25 cellular contexts compared by ENCODE assay signal in genomic region chr11:23554002-23554401, GRCh38.
DNase-seq lines count a peak whose midpoint lies in the region; ATAC-seq and TF ChIP-seq lines count a peak whose summit lies in the region.
"Had no signal": no experiment of that assay in that cellular context is flagged by ENCODE, and none has a peak within 500 bp of the region (broad histone marks: within the 10 kb centered on the region; RNA-seq: fewer than 3 reads in every experiment).

No MANE protein-coding gene starts in this region.

- H3K79me2 ChIP-seq in PC-9 (ENCODE audit: low read depth) = no peaks in the 10 kb centered on the region

- H3K4me1 ChIP-seq in PC-9 (replicated peaks; ENCODE audit: insufficient read depth) (no peaks in the 10 kb centered on the region), vagina (no peaks in the 10 kb centered on the region)
- H3K4me1 ChIP-seq: esophagus muscularis mucosa, gastroesophageal sphincter, thyroid gland had no signal

- H2AFZ ChIP-seq in PC-9 = no peak overlapping the region

- CTCF ChIA-PET in PC-9 (lab: Charles Lee) = no interaction called here

- H3K4me3 ChIP-seq in PC-9 (no peak overlapping the region), choroid plexus epithelial cell (ENCODE audit: low read depth, low read length) (no peak overlapping the region), vagina (no peak overlapping the region)
- H3K4me3 ChIP-seq: esophagus muscularis mucosa, gastroesophageal sphincter, thyroid gland had no signal

- no peak for TF ChIP-seq POLR2A in vagina (IDR thresholded peaks at IDR 0.05)

- H3F3A ChIP-seq in PC-9 (ENCODE audit: insufficient read depth, low read depth) = no peaks in the 10 kb centered on the region

- POLR2A ChIA-PET in PC-9 (lab: Charles Lee; ENCODE audit: unreplicated experiment) = no interaction called here

- H3K36me3 ChIP-seq in PC-9 (ENCODE audit: low read depth) (no peaks in the 10 kb centered on the region), vagina (no peaks in the 10 kb centered on the region)
- H3K36me3 ChIP-seq: esophagus muscularis mucosa, gastroesophageal sphincter, thyroid gland had no signal

- H3K27ac ChIP-seq in PC-9 = no peak overlapping the region
- H3K27ac ChIP-seq in vagina = no peak overlapping the region
- H3K27ac ChIP-seq: esophagus muscularis mucosa, gastroesophageal sphincter, RWPE1, thyroid gland had no signal

- BruUV-seq in PC-9 (replicated peaks; lab: Mats Ljungman, UMichigan) = no TSS peak

- peak; percentile 15 for DNase-seq in ELR (ENCODE audit: low read depth)
- DNase-seq in PC-9 = no peak
- DNase-seq in choroid plexus epithelial cell (ENCODE audit: low read depth) = peak; percentile 6
- peak; percentile 7 for DNase-seq in renal cortical epithelial cell (ENCODE audit: low read depth)
- DNase-seq in cerebellar cortex (ENCODE audit: low spot score) = no peak
- DNase-seq in vagina (ENCODE audit: extremely low spot score in 2 of 2) = no peak
- DNase-seq: activated CD4-positive, alpha-beta T cell treated with anti-CD3 and anti-CD28 coated beads for 1 hour; activated naive CD4-positive, alpha-beta T cell treated with Interleukin-2 at 50 U/mL for 16 hours; activated T-cell treated with anti-CD3 and anti-CD28 coated beads, Interleukin-2, amount 50 U/mL, for 4 hours; amygdala; central memory CD4-positive, alpha-beta T cell; mesendoderm; naive B cell; NCI-H1105 treated with DMSO at 0.1 percent for 48 hours; NCI-H2081; NK-92 treated with Interleukin-12 subunit alpha and Interleukin-12 subunit beta, amount 100 ng/mL, for 24 hours; occipital lobe; retina; stimulated activated CD4-positive, alpha-beta T cell treated with anti-CD3 and anti-CD28 coated beads, Interleukin-2, amount 100 ng/mL, for 48 hours; stimulated activated naive CD4-positive, alpha-beta T cell; thyroid gland had no signal

- ATAC-seq in HG02840 (IDR thresholded peaks at IDR 0.05; ENCODE audit: low FRiP score, unreplicated experiment) = no peak
- ATAC-seq: activated T-cell treated with anti-CD3 and anti-CD28 coated beads, Interleukin-2, amount 50 U/mL, for 4 hours; gastroesophageal sphincter had no signal

- intact Hi-C loops in PC-9 (cut with micrococcal nuclease; ENCODE audit: unreplicated experiment) (no loop called here), vagina (cut with DNase I) (no loop called here)

- no peak overlapping the region for H3K4me2 ChIP-seq in PC-9

- no peaks in the 10 kb centered on the region for H4K20me1 ChIP-seq in PC-9 (ENCODE audit: insufficient read depth)

- 0 out of 2 replicates have a peak, but pooled peaks cover 4% of the 10 kb centered on the region for H3K9me2 ChIP-seq in PC-9 (ENCODE audit: insufficient read depth)

- TF ChIP-seq CTCF in PC-9 (conservative IDR thresholded peaks at IDR 0.05) (peak; percentile 33; the same call in 1 of the 2 replicates), choroid plexus epithelial cell (conservative IDR thresholded peaks at IDR 0.05; ENCODE audit: low read depth, low read length) (peak; percentile 25), vagina (IDR thresholded peaks at IDR 0.05) (no peak)

- H3K9me3 ChIP-seq in PC-9 (ENCODE audit: insufficient read depth, low read depth) = no peaks in the 10 kb centered on the region
- no peaks in the 10 kb centered on the region for H3K9me3 ChIP-seq in vagina
- H3K9me3 ChIP-seq: esophagus muscularis mucosa, gastroesophageal sphincter, thyroid gland had no signal

- no peaks in the 10 kb centered on the region for H3K27me3 ChIP-seq in PC-9 (ENCODE audit: insufficient read depth, low read depth)
- no peaks in the 10 kb centered on the region for H3K27me3 ChIP-seq in vagina
- H3K27me3 ChIP-seq: esophagus muscularis mucosa, gastroesophageal sphincter, thyroid gland had no signal

Comparison
In these comparisons a context has a peak if more than half of its experiments do, and no peak if none do; other contexts are left out.
1. DNase-seq: peak in ELR (single experiment), choroid plexus epithelial cell (single experiment) and renal cortical epithelial cell (single experiment); none in PC-9 (0 of 2), cerebellar cortex (single experiment) and vagina (0 of 2).
2. CTCF ChIP-seq: peak in PC-9 (single experiment) and choroid plexus epithelial cell (single experiment); none in vagina (0 of 3).